Comparison of ENCODE assay signal across 11 cellular contexts in genomic region chr3:143585720-143586456, GRCh38.
DNase-seq lines count a peak whose midpoint lies in the region; ATAC-seq and TF ChIP-seq lines count a peak whose summit lies in the region.
"Had no signal": no experiment of that assay in that cellular context is flagged by ENCODE, and none has a peak within 500 bp of the region (broad histone marks: within the 10 kb centered on the region; RNA-seq: fewer than 3 reads in every experiment).

No MANE protein-coding gene starts in this region.

- H3K27me3 Mint-ChIP-seq in activated CD8-positive, alpha-beta T cell treated with anti-CD3 and anti-CD28 coated beads for 36 hours, result no peaks in the 10 kb centered on the region
- no peaks in the 10 kb centered on the region for H3K27me3 Mint-ChIP-seq in activated CD8-positive, alpha-beta T cell treated with anti-CD3 and anti-CD28 coated beads, Interleukin-2, amount 10 ng/mL, durations not matched to agents 7 days and 5 days (ENCODE audit: low read depth)
- no peaks in the 10 kb centered on the region for H3K27me3 Mint-ChIP-seq in activated T-helper 1 cell treated with anti-CD3 and anti-CD28 coated beads, Interleukin-12 subunit alpha, Interleukin-12 subunit beta, Interleukin-2, Interleukin-4 antibody, amounts not matched to agents 30 ng/mL and 10 ng/mL and 1 ng/mL, durations not matched to agents 14 hours and 24 hours and 36 hours (ENCODE audit: insufficient read depth)
- H3K27me3 Mint-ChIP-seq in stimulated activated memory B cell treated with anti-CD40 and anti-IgM and Interleukin-4, amounts not matched to agents 10 μg/mL and 1 μg/mL and 100 μg/mL, for 72 hours, result no peaks in the 10 kb centered on the region

- H3K4me3 ChIP-seq in PC-3 (ENCODE audit: low read length), result no peak overlapping the region

- intact Hi-C loops in activated CD8-positive, alpha-beta T cell treated with anti-CD3 and anti-CD28 coated beads for 36 hours (cut with micrococcal nuclease), result no loop called here
- intact Hi-C loops in activated T-helper 1 cell treated with anti-CD3 and anti-CD28 coated beads, Interleukin-12 subunit alpha, Interleukin-12 subunit beta, Interleukin-2, Interleukin-4 antibody, amounts not matched to agents 30 ng/mL and 10 ng/mL and 1 ng/mL, durations not matched to agents 14 hours and 24 hours and 36 hours (cut with micrococcal nuclease), result loop anchor here (1.0 to 5.0 kb wide), 4 partner anchors 41 to 463 kb away; no protein-coding TSS in a partner anchor
- intact Hi-C loops in PC-3 (cut with micrococcal nuclease), result no loop called here

- no peak overlapping the region for H3K4me3 Mint-ChIP-seq in activated CD8-positive, alpha-beta T cell treated with anti-CD3 and anti-CD28 coated beads for 36 hours
- no peak overlapping the region for H3K4me3 Mint-ChIP-seq in activated CD8-positive, alpha-beta T cell treated with anti-CD3 and anti-CD28 coated beads, Interleukin-2, amount 10 ng/mL, durations not matched to agents 7 days and 5 days
- H3K4me3 Mint-ChIP-seq in activated T-helper 1 cell treated with anti-CD3 and anti-CD28 coated beads, Interleukin-12 subunit alpha, Interleukin-12 subunit beta, Interleukin-2, Interleukin-4 antibody, amounts not matched to agents 30 ng/mL and 10 ng/mL and 1 ng/mL, durations not matched to agents 14 hours and 24 hours and 36 hours, result no peak overlapping the region
- no peak overlapping the region for H3K4me3 Mint-ChIP-seq in stimulated activated memory B cell treated with anti-CD40 and anti-IgM and Interleukin-4, amounts not matched to agents 10 μg/mL and 1 μg/mL and 100 μg/mL, for 72 hours

- POLR2A ChIA-PET in activated CD8-positive, alpha-beta T cell treated with anti-CD3 and anti-CD28 coated beads for 36 hours (lab: Charles Lee), result no interaction called here
- POLR2A ChIA-PET in activated CD8-positive, alpha-beta T cell treated with anti-CD3 and anti-CD28 coated beads, Interleukin-2, amount 10 ng/mL, durations not matched to agents 7 days and 5 days (lab: Charles Lee), result no interaction called here
- POLR2A ChIA-PET in PC-3 (lab: Charles Lee; ENCODE audit: unreplicated experiment), result no interaction called here

- no peaks in the 10 kb centered on the region for H3K36me3 ChIP-seq in PC-3 (ENCODE audit: low read depth, low read length)

- H3K27me3 ChIP-seq in foreskin keratinocyte, result no peaks in the 10 kb centered on the region
- no peaks in the 10 kb centered on the region for H3K27me3 ChIP-seq in PC-3 (ENCODE audit: low read length)

- H3K27ac ChIP-seq in foreskin keratinocyte (no peak overlapping the region), PC-3 (ENCODE audit: low read length) (no peak overlapping the region)

- H3K4me1 ChIP-seq in foreskin keratinocyte (no peaks in the 10 kb centered on the region), PC-3 (ENCODE audit: insufficient read depth, low read length) (no peaks in the 10 kb centered on the region)

- CTCF ChIA-PET in activated CD8-positive, alpha-beta T cell treated with anti-CD3 and anti-CD28 coated beads for 36 hours (lab: Charles Lee), result interaction anchor here (1.1 to 2.0 kb wide), 3 partner anchors 9 to 465 kb away, joined by 3 to 6 read pairs (median 4); no protein-coding TSS in a partner anchor
- CTCF ChIA-PET in activated CD8-positive, alpha-beta T cell treated with anti-CD3 and anti-CD28 coated beads, Interleukin-2, amount 10 ng/mL, durations not matched to agents 7 days and 5 days (lab: Charles Lee), result interaction anchor here (0.9 kb wide), 1 partner anchor 66 kb away, joined by 3 read pairs; no protein-coding TSS in a partner anchor
- CTCF ChIA-PET in PC-3 (lab: Charles Lee), result no interaction called here

- TF ChIP-seq CTCF in activated CD8-positive, alpha-beta T cell treated with anti-CD3 and anti-CD28 coated beads for 36 hours (IDR thresholded peaks at IDR 0.05), result no peak
- TF ChIP-seq CTCF in foreskin keratinocyte (conservative IDR thresholded peaks at IDR 0.05) (no peak), PC-3 (conservative IDR thresholded peaks at IDR 0.05; ENCODE audit: low read depth, low read length) (no peak)

- no TSS peak for BruUV-seq in PC-3 (replicated peaks; lab: Mats Ljungman, UMichigan)

- H4K20me1 ChIP-seq in PC-3 (ENCODE audit: low read length), result no peaks in the 10 kb centered on the region

- H3K27ac Mint-ChIP-seq in activated CD8-positive, alpha-beta T cell treated with anti-CD3 and anti-CD28 coated beads for 36 hours, result no peak overlapping the region
- no peak overlapping the region for H3K27ac Mint-ChIP-seq in activated CD8-positive, alpha-beta T cell treated with anti-CD3 and anti-CD28 coated beads, Interleukin-2, amount 10 ng/mL, durations not matched to agents 7 days and 5 days
- peak overlapping the region; percentile 20 for H3K27ac Mint-ChIP-seq in activated T-helper 1 cell treated with anti-CD3 and anti-CD28 coated beads, Interleukin-12 subunit alpha, Interleukin-12 subunit beta, Interleukin-2, Interleukin-4 antibody, amounts not matched to agents 30 ng/mL and 10 ng/mL and 1 ng/mL, durations not matched to agents 14 hours and 24 hours and 36 hours
- peak overlapping the region; percentile 74 for H3K27ac Mint-ChIP-seq in stimulated activated memory B cell treated with anti-CD40 and anti-IgM and Interleukin-4, amounts not matched to agents 10 μg/mL and 1 μg/mL and 100 μg/mL, for 72 hours
- H3K27ac Mint-ChIP-seq: progenitor cell of endocrine pancreas had no signal

- peak; percentile 62 for ATAC-seq in activated CD8-positive, alpha-beta T cell treated with anti-CD3 and anti-CD28 coated beads for 36 hours
- no peak for ATAC-seq in activated CD8-positive, alpha-beta T cell treated with anti-CD3 and anti-CD28 coated beads, Interleukin-2, amount 10 ng/mL, durations not matched to agents 7 days and 5 days
- ATAC-seq in HG02798 (IDR thresholded peaks at IDR 0.05; ENCODE audit: poor library complexity, unreplicated experiment), result peak; percentile 28
- peak; percentile 76 for ATAC-seq in stimulated activated memory B cell treated with anti-CD40 and anti-IgM and Interleukin-4, amounts not matched to agents 10 μg/mL and 1 μg/mL and 100 μg/mL, for 72 hours
- no peak for ATAC-seq in foreskin keratinocyte
- ATAC-seq in PC-3, result no peak
- ATAC-seq: left colon had no signal

- DNase-seq in activated CD8-positive, alpha-beta T cell treated with anti-CD3 and anti-CD28 coated beads for 36 hours, result peak; percentile 24
- DNase-seq in activated CD8-positive, alpha-beta T cell treated with anti-CD3 and anti-CD28 coated beads, Interleukin-2, amount 10 ng/mL, durations not matched to agents 7 days and 5 days, result no peak
- no peak for DNase-seq in activated T-helper 1 cell treated with anti-CD3 and anti-CD28 coated beads, Interleukin-12 subunit alpha, Interleukin-12 subunit beta, Interleukin-2, Interleukin-4 antibody, amounts not matched to agents 30 ng/mL and 10 ng/mL and 1 ng/mL, durations not matched to agents 14 hours and 24 hours and 36 hours (ENCODE audit: low spot score)
- DNase-seq in NCI-H2227 treated with DMSO at 0.1 percent for 48 hours (lab: John Stamatoyannopoulos, UW) (no peak), foreskin keratinocyte (no peak), PC-3 (no peak)
- DNase-seq: HCEC 1CT, left colon had no signal

- no peak overlapping the region for H3K4me2 ChIP-seq in PC-3 (ENCODE audit: low read length)

- H3K36me3 Mint-ChIP-seq in activated CD8-positive, alpha-beta T cell treated with anti-CD3 and anti-CD28 coated beads for 36 hours (ENCODE audit: low read depth), result peaks cover 1% of the 10 kb centered on the region
- H3K36me3 Mint-ChIP-seq in activated CD8-positive, alpha-beta T cell treated with anti-CD3 and anti-CD28 coated beads, Interleukin-2, amount 10 ng/mL, durations not matched to agents 7 days and 5 days (ENCODE audit: low read depth), result no peaks in the 10 kb centered on the region
- no peaks in the 10 kb centered on the region for H3K36me3 Mint-ChIP-seq in activated T-helper 1 cell treated with anti-CD3 and anti-CD28 coated beads, Interleukin-12 subunit alpha, Interleukin-12 subunit beta, Interleukin-2, Interleukin-4 antibody, amounts not matched to agents 30 ng/mL and 10 ng/mL and 1 ng/mL, durations not matched to agents 14 hours and 24 hours and 36 hours (ENCODE audit: low read depth)
- H3K36me3 Mint-ChIP-seq in stimulated activated memory B cell treated with anti-CD40 and anti-IgM and Interleukin-4, amounts not matched to agents 10 μg/mL and 1 μg/mL and 100 μg/mL, for 72 hours, result peaks cover 4% of the 10 kb centered on the region

- H3K9ac ChIP-seq in PC-3 (ENCODE audit: low read length), result no peak overlapping the region

- H3K9me2 ChIP-seq in PC-3 (replicated peaks; ENCODE audit: low read length), result no peaks in the 10 kb centered on the region

- H3K9me3 Mint-ChIP-seq in activated CD8-positive, alpha-beta T cell treated with anti-CD3 and anti-CD28 coated beads for 36 hours, result no peaks in the 10 kb centered on the region
- H3K9me3 Mint-ChIP-seq in activated CD8-positive, alpha-beta T cell treated with anti-CD3 and anti-CD28 coated beads, Interleukin-2, amount 10 ng/mL, durations not matched to agents 7 days and 5 days (ENCODE audit: insufficient read depth), result no peaks in the 10 kb centered on the region
- no peaks in the 10 kb centered on the region for H3K9me3 Mint-ChIP-seq in activated T-helper 1 cell treated with anti-CD3 and anti-CD28 coated beads, Interleukin-12 subunit alpha, Interleukin-12 subunit beta, Interleukin-2, Interleukin-4 antibody, amounts not matched to agents 30 ng/mL and 10 ng/mL and 1 ng/mL, durations not matched to agents 14 hours and 24 hours and 36 hours
- H3K9me3 Mint-ChIP-seq in stimulated activated memory B cell treated with anti-CD40 and anti-IgM and Interleukin-4, amounts not matched to agents 10 μg/mL and 1 μg/mL and 100 μg/mL, for 72 hours, result no peaks in the 10 kb centered on the region

- H2AFZ ChIP-seq in PC-3 (ENCODE audit: low read length), result no peak overlapping the region

- no peaks in the 10 kb centered on the region for H3K79me2 ChIP-seq in PC-3 (ENCODE audit: low read length)

- no peaks in the 10 kb centered on the region for H3F3A ChIP-seq in PC-3 (ENCODE audit: low read length, unreplicated experiment)

- H3K4me1 Mint-ChIP-seq in activated CD8-positive, alpha-beta T cell treated with anti-CD3 and anti-CD28 coated beads for 36 hours (ENCODE audit: low read depth), result peaks cover 2% of the 10 kb centered on the region
- peaks cover 4% of the 10 kb centered on the region for H3K4me1 Mint-ChIP-seq in activated CD8-positive, alpha-beta T cell treated with anti-CD3 and anti-CD28 coated beads, Interleukin-2, amount 10 ng/mL, durations not matched to agents 7 days and 5 days (ENCODE audit: low read depth)
- H3K4me1 Mint-ChIP-seq in activated T-helper 1 cell treated with anti-CD3 and anti-CD28 coated beads, Interleukin-12 subunit alpha, Interleukin-12 subunit beta, Interleukin-2, Interleukin-4 antibody, amounts not matched to agents 30 ng/mL and 10 ng/mL and 1 ng/mL, durations not matched to agents 14 hours and 24 hours and 36 hours (ENCODE audit: low read depth), result peaks cover 21% of the 10 kb centered on the region
- peaks cover 44% of the 10 kb centered on the region for H3K4me1 Mint-ChIP-seq in stimulated activated memory B cell treated with anti-CD40 and anti-IgM and Interleukin-4, amounts not matched to agents 10 μg/mL and 1 μg/mL and 100 μg/mL, for 72 hours

- no peaks in the 10 kb centered on the region for H3K9me3 ChIP-seq in PC-3 (ENCODE audit: low read length)

Comparison
In these comparisons a context has a peak if more than half of its experiments do, and no peak if none do; other contexts are left out.
1. ATAC-seq: peak in activated CD8-positive, alpha-beta T cell treated with anti-CD3 and anti-CD28 coated beads for 36 hours (single experiment), HG02798 (single experiment) and stimulated activated memory B cell treated with anti-CD40 and anti-IgM and Interleukin-4, amounts not matched to agents 10 μg/mL and 1 μg/mL and 100 μg/mL, for 72 hours (single experiment); none in activated CD8-positive, alpha-beta T cell treated with anti-CD3 and anti-CD28 coated beads, Interleukin-2, amount 10 ng/mL, durations not matched to agents 7 days and 5 days (single experiment), foreskin keratinocyte (single experiment) and PC-3 (single experiment).
2. H3K27ac Mint-ChIP-seq: peak in activated T-helper 1 cell treated with anti-CD3 and anti-CD28 coated beads, Interleukin-12 subunit alpha, Interleukin-12 subunit beta, Interleukin-2, Interleukin-4 antibody, amounts not matched to agents 30 ng/mL and 10 ng/mL and 1 ng/mL, durations not matched to agents 14 hours and 24 hours and 36 hours (single experiment) and stimulated activated memory B cell treated with anti-CD40 and anti-IgM and Interleukin-4, amounts not matched to agents 10 μg/mL and 1 μg/mL and 100 μg/mL, for 72 hours (single experiment); none in activated CD8-positive, alpha-beta T cell treated with anti-CD3 and anti-CD28 coated beads for 36 hours (single experiment) and activated CD8-positive, alpha-beta T cell treated with anti-CD3 and anti-CD28 coated beads, Interleukin-2, amount 10 ng/mL, durations not matched to agents 7 days and 5 days (single experiment).